8 cellular contexts compared by ENCODE assay signal in genomic region chr11:61969838-61970452, GRCh38. TPM values are rescaled to one million over a fixed set of nuclear protein-coding genes. Genes with fewer than 3 reads are reported as not detected.
DNase-seq lines count a peak whose midpoint lies in the region; ATAC-seq, FAIRE-seq and TF ChIP-seq lines count a peak whose summit lies in the region.

No MANE protein-coding gene starts in this region.

- H3K27ac ChIP-seq in heart left ventricle (peak overlapping the region; percentile 86 to 100 (median 96)), ascending aorta (peak overlapping the region; percentile 98 to 99), right lobe of liver (peak overlapping the region; percentile 86 to 94 (median 89)), uterus (peak overlapping the region; percentile 100)

- H3K9me3 ChIP-seq in heart left ventricle (no peaks in the 10 kb centered on the region), ascending aorta (no peaks in the 10 kb centered on the region), right lobe of liver (no peaks in the 10 kb centered on the region), uterus (no peaks in the 10 kb centered on the region)

- peaks cover 25 to 76% (median 56%) of the 10 kb centered on the region in 12 donors for H3K4me1 ChIP-seq in heart left ventricle
- peaks cover 32 to 51% of the 10 kb centered on the region in 2 donors for H3K4me1 ChIP-seq in ascending aorta
- peaks cover 0 to 68% (median 32%) of the 10 kb centered on the region in 4 donors for H3K4me1 ChIP-seq in right lobe of liver
- peaks cover 25% of the 10 kb centered on the region in 2 donors for H3K4me1 ChIP-seq in uterus

- no peaks in the 10 kb centered on the region for H3K27me3 ChIP-seq in heart left ventricle
- no peaks in the 10 kb centered on the region for H3K27me3 ChIP-seq in ascending aorta
- H3K27me3 ChIP-seq in right lobe of liver, result no peaks in the 10 kb centered on the region
- no peaks in the 10 kb centered on the region for H3K27me3 ChIP-seq in uterus

- ATAC-seq in heart left ventricle (no peak), right lobe of liver (no peak), GM21447 (IDR thresholded peaks at IDR 0.05; ENCODE audit: unreplicated experiment) (no peak)

- intact Hi-C loops in heart left ventricle (cut with DNase I), result loop anchor here in 6 of 10 donors (2.0 to 10.0 kb wide), 6 partner anchors 55 to 137 kb away; no protein-coding TSS in a partner anchor
- intact Hi-C loops in cardiac septum (cut with DNase I), result loop anchor here (5.0 kb wide), 2 partner anchors 137 to 153 kb away; partner anchors contain the start of gene FADS1
- intact Hi-C loops in ascending aorta (cut with DNase I), result loop anchor here (2.0 to 5.0 kb wide), 5 partner anchors 35 to 178 kb away; partner anchors contain the start of genes FADS1, FEN1, RAB3IL1 and TMEM258
- intact Hi-C loops in right lobe of liver (cut with DNase I), result no loop called here
- intact Hi-C loops in uterus (cut with DNase I; ENCODE audit: low total_unique reads), result no loop called here

- DNase-seq in heart left ventricle (no peak), cardiac septum (ENCODE audit: low spot score) (no peak), ascending aorta (ENCODE audit: low spot score in 2 of 2) (no peak), right lobe of liver (no peak), uterus (no peak), NCI-H187 treated with DMSO at 0.1 percent for 48 hours (lab: John Stamatoyannopoulos, UW) (no peak), D721Med (ENCODE audit: insufficient read length, low spot score) (no peak)

- TF ChIP-seq POLR2A in heart left ventricle (IDR thresholded peaks at IDR 0.05) (peak in 1 of 2 donors; percentile 18), right lobe of liver (IDR thresholded peaks at IDR 0.05) (peak; percentile 55), uterus (IDR thresholded peaks at IDR 0.05) (no peak)

- FAIRE-seq in D721Med (lab: Jason Lieb, UNC), result no peak

- H3K36me3 ChIP-seq in heart left ventricle (peaks cover 0 to 16% (median 9%) of the 10 kb centered on the region in 9 donors), ascending aorta (peaks cover 6 to 12% of the 10 kb centered on the region in 2 donors), right lobe of liver (peaks cover 0 to 13% (median 5%) of the 10 kb centered on the region in 4 donors), uterus (no peaks in the 10 kb centered on the region)

- WGBS in heart left ventricle, 4 donors, result 98 to 100% (median 99%) methylated on average over 1 of the region's 1 CpG
- WGBS in right lobe of liver (ENCODE audit: insufficient coverage, low coverage, low lambda C conversion rate, missing lambda C conversion rate), result 80% methylated on average over 1 of the region's 1 CpG

- H3K4me3 ChIP-seq in heart left ventricle (peak overlapping the region in 1 of 12 donors; percentile 74), ascending aorta (no peak overlapping the region), right lobe of liver (no peak overlapping the region), uterus (no peak overlapping the region)

- TF ChIP-seq CTCF in heart left ventricle (IDR thresholded peaks at IDR 0.05) (no peak), ascending aorta (IDR thresholded peaks at IDR 0.05) (no peak), right lobe of liver (IDR thresholded peaks at IDR 0.05) (no peak), uterus (IDR thresholded peaks at IDR 0.05) (peak in 1 of 4 experiments; percentile 16), D721Med (IDR thresholded peaks at IDR 0.05; ENCODE audit: insufficient read depth, missing control alignments) (no peak)

RNA-seq across cellular contexts. Expression of gene FTH1, which starts 2.5 kb away (rescaled TPM):
- total RNA-seq in heart left ventricle (1,000 to 10,000 TPM; 1,764 to 5,397 (median 2,454) TPM), cardiac septum (3,174 TPM), ascending aorta (2,353 TPM), right lobe of liver (1,000 to 10,000 TPM; 1,131 to 2,981 (median 2,140) TPM), uterus (1,000 to 10,000 TPM in 3 of 4 donors, 100 to 1,000 TPM in 1; 402 to 1,927 (median 1,615) TPM)
- polyA plus RNA-seq in heart left ventricle, result 1,000 to 10,000 TPM; 2,334 to 3,498 TPM

RNA-seq across cellular contexts. Expression of gene BEST1, which starts 19.8 kb away (rescaled TPM):
- total RNA-seq in heart left ventricle, result 1 to 10 TPM in 4 of 9 donors, under 1 TPM in 5; 0.64 to 4.4 (median 0.94) TPM
- polyA plus RNA-seq in heart left ventricle, result 1 to 10 TPM; 2.1 to 2.8 TPM
- 1.1 TPM for total RNA-seq in cardiac septum
- total RNA-seq in ascending aorta, result 30.9 TPM
- 1 to 10 TPM in 3 of 6 experiments, under 1 TPM in 3; 0.55 to 2.3 (median 0.91) TPM for total RNA-seq in right lobe of liver
- 10 to 100 TPM in 1 of 4 donors, 1 to 10 TPM in 3; 3.3 to 11.1 (median 3.9) TPM for total RNA-seq in uterus

RNA-seq across cellular contexts. Expression of gene RAB3IL1, which starts 52.6 kb away (rescaled TPM):
- total RNA-seq in heart left ventricle (10 to 100 TPM in 3 of 9 donors, 1 to 10 TPM in 6; 4.7 to 22.0 (median 7.7) TPM), cardiac septum (9.4 TPM), ascending aorta (23.2 TPM), right lobe of liver (1 to 10 TPM; 3.2 to 9.1 (median 4.2) TPM), uterus (10 to 100 TPM; 12.6 to 60.3 (median 26.8) TPM)
- polyA plus RNA-seq in heart left ventricle, result 1 to 10 TPM; 6.0 to 7.5 TPM

Comparison
In these comparisons a context has a peak if more than half of its experiments do, and no peak if none do; other contexts are left out.
1. intact Hi-C loops: an anchor here in heart left ventricle (2.0 to 10.0 kb wide), cardiac septum (5.0 kb wide) and ascending aorta (2.0 to 5.0 kb wide); none called in right lobe of liver and uterus.